Comparison of ENCODE assay signal across 23 cellular contexts in the genomic region with DNA sequence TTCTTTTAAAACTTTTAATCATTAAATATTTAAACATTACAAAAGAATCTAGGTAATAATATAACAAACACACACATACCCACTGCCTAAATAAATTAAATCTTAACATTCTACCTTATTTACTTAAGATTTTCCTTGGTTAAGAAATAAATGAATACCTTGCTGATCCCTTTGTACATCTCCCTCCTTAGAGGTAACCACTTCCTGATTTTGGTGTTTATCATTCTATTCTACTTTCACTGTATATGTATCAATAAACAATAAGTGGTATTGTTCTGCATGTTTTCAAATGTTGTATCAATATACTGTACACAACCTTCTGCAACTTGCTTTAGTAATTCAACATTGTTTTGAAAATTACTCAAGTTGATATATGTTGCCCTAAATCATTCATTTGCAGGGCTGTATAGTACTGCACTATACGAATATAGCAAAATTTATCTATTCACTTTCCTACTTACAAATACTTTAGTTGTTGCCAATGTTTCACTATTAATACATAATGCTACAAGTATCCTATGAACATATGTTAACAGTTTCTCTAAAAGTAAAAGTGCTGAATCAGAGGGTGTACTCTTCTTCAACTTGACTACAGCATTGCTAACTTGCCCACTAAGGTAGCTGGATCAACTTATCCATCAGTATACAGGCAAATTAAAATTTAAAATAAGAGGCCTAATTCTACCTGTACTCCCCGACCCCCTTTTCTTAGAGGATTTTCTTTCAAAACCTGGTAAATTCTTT.
A peak's percentile ranks its signal among the peaks of the same experiment; 100 is the strongest.
DNase-seq lines count a peak whose midpoint lies in the region; ATAC-seq, FAIRE-seq and TF ChIP-seq lines count a peak whose summit lies in the region.
"Had no signal": no experiment of that assay in that cellular context is flagged by ENCODE, and none has a peak within 500 bp of the region (broad histone marks: within the 10 kb centered on the region; RNA-seq: fewer than 3 reads in every experiment).

No MANE protein-coding gene starts in this region.

- no peak overlapping the region for H4K91ac ChIP-seq in neuronal stem cell (ENCODE audit: low read depth, low read length, poor library complexity)

- POLR2A ChIA-PET in K562 (lab: Yijun Ruan, JAX) = no interaction called here

- CTCF ChIA-PET in activated naive CD4-positive, alpha-beta T cell treated with anti-CD3 and anti-CD28 coated beads, Interleukin-2, amount 10 ng/mL, durations not matched to agents 7 days and 5 days (lab: Charles Lee) = no interaction called here
- CTCF ChIA-PET in K562 (lab: Yijun Ruan, JAX; ENCODE audit: low intra/inter-chr PET ratio) = no interaction called here

- H3K9me3 Mint-ChIP-seq in activated naive CD4-positive, alpha-beta T cell treated with anti-CD3 and anti-CD28 coated beads, Interleukin-2, amount 10 ng/mL, durations not matched to agents 7 days and 5 days = no peaks in the 10 kb centered on the region

- no peaks in the 10 kb centered on the region for H3K27me3 Mint-ChIP-seq in activated naive CD4-positive, alpha-beta T cell treated with anti-CD3 and anti-CD28 coated beads, Interleukin-2, amount 10 ng/mL, durations not matched to agents 7 days and 5 days
- H3K27me3 Mint-ChIP-seq: activated CD8-positive, alpha-beta memory T cell treated with anti-CD3 and anti-CD28 coated beads, Interleukin-2, amount 10 ng/mL, durations not matched to agents 7 days and 5 days had no signal

- H3K79me2 ChIP-seq in K562 (ENCODE audit: control insufficient read depth, insufficient read depth, low read length) (peaks cover 77% of the 10 kb centered on the region), smooth muscle cell (ENCODE audit: low read depth) (peaks cover 90% of the 10 kb centered on the region)

- H2BK5ac ChIP-seq in neuronal stem cell (ENCODE audit: low read length) = no peak overlapping the region

- WGBS in K562 (ENCODE audit: insufficient coverage, low coverage, missing lambda C conversion rate) = 27% methylated on average over 2 of the region's 2 CpGs
- WGBS in smooth muscle cell (ENCODE audit: low lambda C conversion rate) = 82% methylated on average over 2 of the region's 2 CpGs
- WGBS in neuronal stem cell (ENCODE audit: extremely low coverage in 2 of 2, insufficient read length in 2 of 2, insufficient replicate concordance in 1 of 2), 2 donors = no CpG with 5 or more reads among the region's 2 CpGs

- TF ChIP-seq CTCF in K562 (IDR thresholded peaks at IDR 0.05 in 2 of 3, conservative IDR thresholded peaks at IDR 0.05 in 1 of 3; ENCODE audit: insufficient read depth in 2 of 3, low read depth in 1 of 3, low read length in 3 of 3) (no peak), smooth muscle cell (IDR thresholded peaks at IDR 0.05; ENCODE audit: borderline replicate concordance, insufficient read depth, poor library complexity, severe bottlenecking) (no peak)

- H3K14ac ChIP-seq in neuronal stem cell (ENCODE audit: low read length) = no peak overlapping the region

- H3K4me2 ChIP-seq in K562 (ENCODE audit: insufficient read depth, low read length) (peak overlapping the region; percentile 43), smooth muscle cell (peak overlapping the region; percentile 20), neuronal stem cell (ENCODE audit: insufficient read depth, low read length, poor library complexity, severe bottlenecking) (no peak overlapping the region)
- H3K4me2 ChIP-seq: BLaER1 had no signal

- H3K27me3 ChIP-seq in K562 (ENCODE audit: control insufficient read depth in 2 of 2, insufficient read depth in 2 of 2, low read length in 2 of 2) (no peaks in the 10 kb centered on the region), smooth muscle cell (ENCODE audit: low read depth) (no peaks in the 10 kb centered on the region), neuronal stem cell (ENCODE audit: control insufficient read depth in 3 of 3, insufficient read depth in 3 of 3, low read depth in 1 of 3, low read length in 3 of 3) (no peaks in the 10 kb centered on the region)
- H3K27me3 ChIP-seq: BLaER1, dorsolateral prefrontal cortex, SJSA1, tibial nerve had no signal

- no peaks in the 10 kb centered on the region for H3K9me3 ChIP-seq in K562 (replicated peaks; ENCODE audit: control insufficient read depth, insufficient read depth, low read depth, low read length)
- no peaks in the 10 kb centered on the region for H3K9me3 ChIP-seq in smooth muscle cell (replicated peaks; ENCODE audit: low read depth)
- no peaks in the 10 kb centered on the region for H3K9me3 ChIP-seq in neuronal stem cell (replicated peaks in 1 of 2; ENCODE audit: control insufficient read depth in 2 of 2, insufficient read depth in 1 of 2, low read depth in 1 of 2, low read length in 2 of 2)
- H3K9me3 ChIP-seq: BLaER1, SJSA1, tibial nerve had no signal

- no peak overlapping the region for H3K4me3 ChIP-seq in K562
- no peak overlapping the region for H3K4me3 ChIP-seq in smooth muscle cell
- no peak overlapping the region for H3K4me3 ChIP-seq in neuronal stem cell (ENCODE audit: low read length in 2 of 2)
- H3K4me3 ChIP-seq: BLaER1, dorsolateral prefrontal cortex, SJSA1, skin epidermis, tibial nerve had no signal

- no peaks in the 10 kb centered on the region for H3F3A ChIP-seq in smooth muscle cell (ENCODE audit: low read depth)

- peaks cover 19% of the 10 kb centered on the region for H3K4me1 Mint-ChIP-seq in activated naive CD4-positive, alpha-beta T cell treated with anti-CD3 and anti-CD28 coated beads, Interleukin-2, amount 10 ng/mL, durations not matched to agents 7 days and 5 days

- H3K9ac ChIP-seq in K562 (ENCODE audit: insufficient read depth in 1 of 2, low read depth in 2 of 2, low read length in 2 of 2) = peak overlapping the region in 1 of 2 experiments; percentile 1; a peak in 1 of 4 replicates
- no peak overlapping the region for H3K9ac ChIP-seq in smooth muscle cell (ENCODE audit: low read depth)
- H3K9ac ChIP-seq in neuronal stem cell (ENCODE audit: low read depth, low read length, poor library complexity) = no peak overlapping the region
- H3K9ac ChIP-seq: BLaER1 had no signal

- no peak overlapping the region for H3K4ac ChIP-seq in neuronal stem cell (ENCODE audit: low read length)

- no peak for TF ChIP-seq RAD21 in K562 (CRISPR knock-in tag; conservative IDR thresholded peaks at IDR 0.05 in 1 of 2, IDR thresholded peaks at IDR 0.05 in 1 of 2)

- TF ChIP-seq POLR2A in GM12891 (IDR thresholded peaks at IDR 0.05; ENCODE audit: low read depth, low read length) (no peak), K562 (conservative IDR thresholded peaks at IDR 0.05) (no peak)

- H2AK5ac ChIP-seq in neuronal stem cell (ENCODE audit: low read depth, low read length) = no peak overlapping the region

- ATAC-seq in K562 = peak; percentile 52
- ATAC-seq: activated CD8-positive, alpha-beta memory T cell treated with anti-CD3 and anti-CD28 coated beads, Interleukin-2, amount 10 ng/mL, durations not matched to agents 7 days and 5 days had no signal

- in situ Hi-C loops in K562 (cut with MboI) = no loop called here

- no peaks in the 10 kb centered on the region for H3K9me1 ChIP-seq in K562 (ENCODE audit: control insufficient read depth, insufficient read depth, low read length)

- no peaks in the 10 kb centered on the region for H3K79me1 ChIP-seq in neuronal stem cell (ENCODE audit: low read depth, low read length)

- peak overlapping the region; percentile 29 for H3K27ac Mint-ChIP-seq in activated naive CD4-positive, alpha-beta T cell treated with anti-CD3 and anti-CD28 coated beads, Interleukin-2, amount 10 ng/mL, durations not matched to agents 7 days and 5 days
- H3K27ac Mint-ChIP-seq: activated CD8-positive, alpha-beta memory T cell treated with anti-CD3 and anti-CD28 coated beads, Interleukin-2, amount 10 ng/mL, durations not matched to agents 7 days and 5 days had no signal

- H2BK15ac ChIP-seq in neuronal stem cell (ENCODE audit: low read length) = no peak overlapping the region

- H3K4me1 ChIP-seq in K562 (replicated peaks in 1 of 2; ENCODE audit: control insufficient read depth in 2 of 2, insufficient read depth in 2 of 2, low read length in 2 of 2) (peaks cover 0 to 25% of the 10 kb centered on the region in 2 experiments; a peak in 3 of 5 replicates), smooth muscle cell (ENCODE audit: low read depth) (no peaks in the 10 kb centered on the region), neuronal stem cell (ENCODE audit: control insufficient read depth in 2 of 2, insufficient read depth in 1 of 2, low read depth in 1 of 2, low read length in 2 of 2) (no peaks in the 10 kb centered on the region)
- H3K4me1 ChIP-seq: BLaER1, SJSA1, tibial nerve had no signal

- intact Hi-C loops in K562 (cut with micrococcal nuclease) = no loop called here

- peak overlapping the region; percentile 68; the same call in 1 of the 3 replicates for H3K27ac ChIP-seq in K562 (ENCODE audit: extremely low read depth, low read depth, low read length)
- H3K27ac ChIP-seq in smooth muscle cell (ENCODE audit: low read depth) = no peak overlapping the region
- no peak overlapping the region for H3K27ac ChIP-seq in neuronal stem cell (replicated peaks; ENCODE audit: low read length)
- H3K27ac ChIP-seq: BLaER1, dorsolateral prefrontal cortex, SJSA1, skin epidermis, tibial nerve had no signal

- no peak overlapping the region for H2BK12ac ChIP-seq in neuronal stem cell (ENCODE audit: low read length)

- peaks cover 4% of the 10 kb centered on the region; the same call in 1 of the 2 replicates for H4K20me1 ChIP-seq in K562 (replicated peaks; ENCODE audit: control insufficient read depth, insufficient read depth, low read length)
- peaks cover 96% of the 10 kb centered on the region for H4K20me1 ChIP-seq in smooth muscle cell (ENCODE audit: low read depth)

- H4K8ac ChIP-seq in neuronal stem cell (ENCODE audit: low read depth, low read length) = no peak overlapping the region

- H3K36me3 ChIP-seq in K562 (ENCODE audit: control insufficient read depth, insufficient read depth, low read length) (peaks cover 25% of the 10 kb centered on the region; the same call in 1 of the 3 replicates), smooth muscle cell (ENCODE audit: low read depth) (peaks cover 6% of the 10 kb centered on the region), neuronal stem cell (replicated peaks in 1 of 2; ENCODE audit: control insufficient read depth in 2 of 2, insufficient read depth in 2 of 2, low read length in 2 of 2) (peaks cover 0 to 23% of the 10 kb centered on the region in 2 donors)

- no peak for FAIRE-seq in GM12891 (lab: Jason Lieb, UNC)
- FAIRE-seq in K562 (lab: Jason Lieb, UNC) = no peak
- FAIRE-seq: HTR-8/SVneo had no signal

- TF ChIP-seq EP300 in K562 (IDR thresholded peaks at IDR 0.05; ENCODE audit: low read length) = no peak

- BruUV-seq in K562 (replicated peaks; lab: Mats Ljungman, UMichigan) = no TSS peak

- no peak overlapping the region; the same call in 1 of the 2 replicates for H2AFZ ChIP-seq in K562 (ENCODE audit: low read depth, low read length)
- H2AFZ ChIP-seq in smooth muscle cell (ENCODE audit: low read depth) = no peak overlapping the region
- H2AFZ ChIP-seq in neuronal stem cell (ENCODE audit: low read length) = no peak overlapping the region

- no peak overlapping the region for H3K18ac ChIP-seq in neuronal stem cell (ENCODE audit: low read length)

- H3K36me3 Mint-ChIP-seq in activated naive CD4-positive, alpha-beta T cell treated with anti-CD3 and anti-CD28 coated beads, Interleukin-2, amount 10 ng/mL, durations not matched to agents 7 days and 5 days = peaks cover 16% of the 10 kb centered on the region

- no peak overlapping the region for H3K23ac ChIP-seq in neuronal stem cell (ENCODE audit: low read depth, low read length, poor library complexity)

- no peak for DNase-seq in activated naive CD4-positive, alpha-beta T cell treated with anti-CD3 and anti-CD28 coated beads, Interleukin-2, amount 10 ng/mL, durations not matched to agents 7 days and 5 days
- no peak for DNase-seq in activated naive CD4-positive, alpha-beta T cell treated with anti-CD3 and anti-CD28 coated beads, Interleukin-2, amount 50 U/mL, for 16 hours
- DNase-seq in GM12891 (ENCODE audit: insufficient read length, low spot score) (no peak), K562 (ENCODE audit: extremely low read depth in 1 of 4, low spot score in 3 of 4) (no peak), smooth muscle cell (lab: John Stamatoyannopoulos, UW; ENCODE audit: unreplicated experiment) (no peak), neuronal stem cell (ENCODE audit: low spot score) (no peak), dedifferentiated amniotic fluid mesenchymal stem cell (ENCODE audit: extremely low spot score) (no peak)
- DNase-seq: activated CD8-positive, alpha-beta memory T cell treated with anti-CD3 and anti-CD28 coated beads, Interleukin-2, amount 10 ng/mL, durations not matched to agents 7 days and 5 days; cerebellar nuclear complex; COR-L47; DMS79 treated with DMSO at 0.1 percent for 48 hours; dorsolateral prefrontal cortex; KG1; MV-4-11; NCI-H1436 treated with DMSO at 0.1 percent for 48 hours; NCI-H446; NCI-H82; nucleus accumbens had no signal

- no peak overlapping the region for H2BK120ac ChIP-seq in neuronal stem cell (ENCODE audit: low read depth, low read length)

- H3K4me3 Mint-ChIP-seq in activated naive CD4-positive, alpha-beta T cell treated with anti-CD3 and anti-CD28 coated beads, Interleukin-2, amount 10 ng/mL, durations not matched to agents 7 days and 5 days = no peak overlapping the region
- H3K4me3 Mint-ChIP-seq: activated CD8-positive, alpha-beta memory T cell treated with anti-CD3 and anti-CD28 coated beads, Interleukin-2, amount 10 ng/mL, durations not matched to agents 7 days and 5 days had no signal
